ENCODE assay signal across 1 cellular context in the genomic region with DNA sequence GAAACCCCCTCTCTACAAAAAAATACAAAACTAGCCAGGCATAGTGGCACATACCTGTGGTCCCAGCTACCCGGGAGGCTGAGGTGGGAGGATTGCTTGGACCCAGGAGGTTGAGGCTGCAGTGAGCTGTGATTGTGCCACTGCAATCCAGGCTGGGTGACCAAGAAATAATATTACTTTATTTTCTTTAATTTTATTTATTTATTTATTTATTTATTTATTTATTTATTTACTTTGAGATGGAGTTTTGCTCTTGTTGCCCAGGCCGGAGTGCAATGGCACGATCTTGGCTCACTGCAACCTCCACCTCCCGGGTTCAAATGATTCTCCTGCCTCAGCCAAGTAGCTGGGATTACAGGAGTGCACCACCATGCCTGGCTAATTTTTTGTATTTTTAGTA. TPM values are rescaled to one million over a fixed set of nuclear protein-coding genes. Genes with fewer than 3 reads are reported as not detected.
"Had no signal": no experiment of that assay in that cellular context is flagged by ENCODE, and none has a peak within 500 bp of the region (broad histone marks: within the 10 kb centered on the region; RNA-seq: fewer than 3 reads in every experiment).

No MANE protein-coding gene starts in this region.

RNA-seq across cellular contexts. Expression of gene ELN, which starts 16.6 kb away (rescaled TPM):
- total RNA-seq: SK-MEL-5 had no signal
